Comparison of ENCODE assay signal across 23 cellular contexts in the genomic region with DNA sequence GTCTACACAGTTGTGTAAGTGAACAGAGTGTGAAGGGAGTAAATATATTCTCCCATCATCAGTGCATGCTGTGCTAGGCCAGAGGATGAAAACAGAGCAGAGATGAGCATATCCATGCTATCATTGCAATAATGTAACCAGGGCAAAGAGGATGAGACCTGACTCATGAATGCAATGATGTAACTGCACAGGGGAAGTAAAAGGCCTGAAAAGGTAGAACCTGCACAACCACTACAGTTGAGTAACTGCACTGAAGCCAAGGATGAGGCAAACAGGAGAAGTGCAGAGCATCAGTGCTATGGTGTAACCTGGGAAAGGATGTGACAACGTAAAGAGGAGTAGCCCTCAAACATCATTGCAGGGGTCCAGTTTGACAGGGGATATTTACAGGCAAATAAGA.
DNase-seq lines count a peak whose midpoint lies in the region; ATAC-seq and TF ChIP-seq lines count a peak whose summit lies in the region.
"Had no signal": no experiment of that assay in that cellular context is flagged by ENCODE, and none has a peak within 500 bp of the region (broad histone marks: within the 10 kb centered on the region; RNA-seq: fewer than 3 reads in every experiment).

No MANE protein-coding gene starts in this region.

- H3K4me3 Mint-ChIP-seq in MCF 10A (ENCODE audit: unreplicated experiment) (no peak overlapping the region), endodermal cell (no peak overlapping the region)
- H3K4me3 Mint-ChIP-seq: CD14-positive monocyte; CD4-positive, alpha-beta T cell; CD8-positive, alpha-beta memory T cell; GM23338; H9 had no signal

- BruUV-seq in MCF 10A (replicated peaks; lab: Mats Ljungman, UMichigan) (no TSS peak), mammary epithelial cell (replicated peaks; lab: Mats Ljungman, UMichigan) (no TSS peak)

- H4K20me1 ChIP-seq in mammary epithelial cell (ENCODE audit: insufficient read depth, low read length), result no peaks in the 10 kb centered on the region
- H4K20me1 ChIP-seq: BLaER1 treated with 17β-estradiol and CSF1 and Interleukin-3, amounts not matched to agents 10 nM and 100 nM had no signal

- ATAC-seq in left lung (no peak), GM18498 (IDR thresholded peaks at IDR 0.05; ENCODE audit: unreplicated experiment) (no peak)
- ATAC-seq: A549, GM23338, HCT116 had no signal

- H3K4me1 ChIP-seq in mammary epithelial cell (ENCODE audit: insufficient read depth, low read length) (no peaks in the 10 kb centered on the region), endodermal cell (ENCODE audit: control insufficient read depth, insufficient read depth, low read length) (no peaks in the 10 kb centered on the region), vagina (no peaks in the 10 kb centered on the region), left lung (no peaks in the 10 kb centered on the region)
- H3K4me1 ChIP-seq: A549, BE2C, Caco-2 had no signal

- H3K27me3 Mint-ChIP-seq in MCF 10A (ENCODE audit: insufficient read depth, unreplicated experiment) (peaks cover 30% of the 10 kb centered on the region), endodermal cell (ENCODE audit: insufficient read depth) (no peaks in the 10 kb centered on the region)
- H3K27me3 Mint-ChIP-seq: CD4-positive, alpha-beta T cell; CD8-positive, alpha-beta memory T cell had no signal

- H3K36me3 ChIP-seq in mammary epithelial cell (ENCODE audit: insufficient read depth, low read length) (no peaks in the 10 kb centered on the region), endodermal cell (ENCODE audit: control insufficient read depth, insufficient read depth, low read length) (no peaks in the 10 kb centered on the region), vagina (no peaks in the 10 kb centered on the region), left lung (no peaks in the 10 kb centered on the region)
- H3K36me3 ChIP-seq: BE2C; BLaER1 treated with 17β-estradiol and CSF1 and Interleukin-3, amounts not matched to agents 10 nM and 100 nM had no signal

- no peaks in the 10 kb centered on the region for H3K36me3 Mint-ChIP-seq in MCF 10A (ENCODE audit: insufficient read depth, unreplicated experiment)
- H3K36me3 Mint-ChIP-seq in endodermal cell (ENCODE audit: low read depth), result no peaks in the 10 kb centered on the region
- H3K36me3 Mint-ChIP-seq: CD14-positive monocyte; CD8-positive, alpha-beta memory T cell had no signal

- 67% methylated on average over 1 of the region's 1 CpG for WGBS in mammary epithelial cell (ENCODE audit: low coverage, missing lambda C conversion rate)
- WGBS in endodermal cell (ENCODE audit: insufficient coverage in 1 of 2, insufficient read length in 1 of 2), 2 experiments, result 85% methylated on average over 1 of the region's 1 CpG; no CpG with 5 or more reads in 1 of the 2 experiments

- H3K4me2 ChIP-seq in mammary epithelial cell (ENCODE audit: insufficient read depth, low read depth, low read length), result no peak overlapping the region
- H3K4me2 ChIP-seq: A549; BLaER1 treated with 17β-estradiol and CSF1 and Interleukin-3, amounts not matched to agents 10 nM and 100 nM; GM23338 had no signal

- H3K9ac ChIP-seq in mammary epithelial cell (ENCODE audit: insufficient read depth, low read length) (no peak overlapping the region), endodermal cell (ENCODE audit: extremely low read depth, low read length, poor library complexity, severe bottlenecking) (no peak overlapping the region)
- H3K9ac ChIP-seq: BLaER1 treated with 17β-estradiol and CSF1 and Interleukin-3, amounts not matched to agents 10 nM and 100 nM had no signal

- no peak overlapping the region for H2AFZ ChIP-seq in mammary epithelial cell (ENCODE audit: low read depth, low read length)
- H2AFZ ChIP-seq: GM23338 had no signal

- H3K27ac Mint-ChIP-seq in MCF 10A (ENCODE audit: low read depth, unreplicated experiment), result no peak overlapping the region
- no peak overlapping the region for H3K27ac Mint-ChIP-seq in endodermal cell
- H3K27ac Mint-ChIP-seq: CD14-positive monocyte; CD4-positive, alpha-beta T cell; CD8-positive, alpha-beta memory T cell; GM23338; H9 had no signal

- in situ Hi-C loops in mammary epithelial cell (cut with MboI; ENCODE audit: low sequenced_read_pairs in 2 of 2), result no loop called here

- dilution Hi-C loops in mammary epithelial cell (cut with HindIII; ENCODE audit: low sequenced_read_pairs), result no loop called here

- H3K9me3 ChIP-seq in mammary epithelial cell (replicated peaks; ENCODE audit: insufficient read depth, low read length), result no peaks in the 10 kb centered on the region
- no peaks in the 10 kb centered on the region for H3K9me3 ChIP-seq in endodermal cell (ENCODE audit: control insufficient read depth, low read length)
- no peaks in the 10 kb centered on the region for H3K9me3 ChIP-seq in vagina
- H3K9me3 ChIP-seq in left lung, result no peaks in the 10 kb centered on the region
- H3K9me3 ChIP-seq: A549, BE2C, Caco-2 had no signal

- POLR2A ChIA-PET in MCF 10A (lab: Yijun Ruan, JAX), result no interaction called here

- CTCF ChIA-PET in MCF 10A (lab: Yijun Ruan, JAX), result no interaction called here
- CTCF ChIA-PET in mammary epithelial cell (lab: Charles Lee; ENCODE audit: low non-redundant PET), result no interaction called here

- H3K4me3 ChIP-seq in mammary epithelial cell (replicated peaks in 1 of 3; ENCODE audit: insufficient read depth in 1 of 3, low read depth in 2 of 3, low read length in 3 of 3) (no peak overlapping the region), endodermal cell (ENCODE audit: low read length) (no peak overlapping the region), vagina (no peak overlapping the region), left lung (no peak overlapping the region)
- H3K4me3 ChIP-seq: A549; BLaER1 treated with 17β-estradiol and CSF1 and Interleukin-3, amounts not matched to agents 10 nM and 100 nM; GM23338 had no signal

- no peaks in the 10 kb centered on the region for H3K4me1 Mint-ChIP-seq in MCF 10A (ENCODE audit: insufficient read depth, unreplicated experiment)
- no peaks in the 10 kb centered on the region for H3K4me1 Mint-ChIP-seq in endodermal cell
- H3K4me1 Mint-ChIP-seq: CD14-positive monocyte; CD8-positive, alpha-beta memory T cell had no signal

- H3K79me2 ChIP-seq in mammary epithelial cell (ENCODE audit: insufficient read depth, low read length), result no peaks in the 10 kb centered on the region

- intact Hi-C loops in MCF 10A (cut with micrococcal nuclease), result no loop called here
- intact Hi-C loops in mammary epithelial cell (cut with micrococcal nuclease), result no loop called here
- intact Hi-C loops in vagina (cut with DNase I), result no loop called here
- intact Hi-C loops in left lung (cut with DNase I), result no loop called here

- no peak for TF ChIP-seq POLR2A in vagina (IDR thresholded peaks at IDR 0.05)

- H3K9me3 Mint-ChIP-seq in MCF 10A (ENCODE audit: unreplicated experiment), result no peaks in the 10 kb centered on the region
- H3K9me3 Mint-ChIP-seq in endodermal cell, result peaks cover 16% of the 10 kb centered on the region
- H3K9me3 Mint-ChIP-seq: CD4-positive, alpha-beta T cell; CD8-positive, alpha-beta memory T cell; GM23338 had no signal

- H3K27ac ChIP-seq in mammary epithelial cell (ENCODE audit: insufficient read depth, low read depth, low read length) (no peak overlapping the region), endodermal cell (ENCODE audit: low read depth, low read length) (no peak overlapping the region), vagina (no peak overlapping the region), left lung (no peak overlapping the region)
- H3K27ac ChIP-seq: A549; BLaER1 treated with 17β-estradiol and CSF1 and Interleukin-3, amounts not matched to agents 10 nM and 100 nM had no signal

- H3K27me3 ChIP-seq in mammary epithelial cell (ENCODE audit: insufficient read depth, low read length) (no peaks in the 10 kb centered on the region), endodermal cell (ENCODE audit: control insufficient read depth, insufficient read depth, low read length, poor library complexity, severe bottlenecking) (no peaks in the 10 kb centered on the region), vagina (no peaks in the 10 kb centered on the region), left lung (no peaks in the 10 kb centered on the region)
- H3K27me3 ChIP-seq: BE2C had no signal

- DNase-seq in MCF 10A (ENCODE audit: unreplicated experiment) (peak; percentile 4), mammary epithelial cell (no peak), endodermal cell (peak; percentile 6), islet precursor cell (peak; percentile 31), vagina (ENCODE audit: extremely low spot score in 2 of 2) (peak; percentile 4 to 54), left lung (no peak), NCI-H2227 (lab: John Stamatoyannopoulos, UW; ENCODE audit: unreplicated experiment) (no peak)
- DNase-seq: 8988T; ACHN; AML-193; BE2C; Caco-2; CD4-positive, alpha-beta T cell; CD8-positive, alpha-beta memory T cell; DMS 273 treated with DMSO at 0.1 percent for 48 hours; DND-41; H9 had no signal

- TF ChIP-seq CTCF in MCF 10A (IDR thresholded peaks at IDR 0.05; ENCODE audit: unreplicated experiment) (no peak), mammary epithelial cell (conservative IDR thresholded peaks at IDR 0.05 in 1 of 2, IDR thresholded peaks at IDR 0.05 in 1 of 2; ENCODE audit: extremely low read depth in 1 of 2, insufficient read depth in 1 of 2, low read depth in 1 of 2, low read length in 2 of 2) (no peak), endodermal cell (conservative IDR thresholded peaks at IDR 0.05) (no peak), vagina (IDR thresholded peaks at IDR 0.05) (no peak), left lung (IDR thresholded peaks at IDR 0.05) (no peak)

Comparison
In these comparisons a context has a peak if more than half of its experiments do, and no peak if none do; other contexts are left out.
1. DNase-seq: peak in MCF 10A (single experiment), endodermal cell (single experiment), islet precursor cell (single experiment) and vagina (2 of 2); none in mammary epithelial cell (single experiment), left lung (0 of 2) and NCI-H2227 (single experiment).